In genomic region chr12:19712041-19712440, GRCh38 we compare ENCODE assay signal across 12 cellular contexts.
A peak's percentile ranks its signal among the peaks of the same experiment; 100 is the strongest.
DNase-seq lines count a peak whose midpoint lies in the region; ATAC-seq, FAIRE-seq and TF ChIP-seq lines count a peak whose summit lies in the region.
"Had no signal": no experiment of that assay in that cellular context is flagged by ENCODE, and none has a peak within 500 bp of the region (broad histone marks: within the 10 kb centered on the region; RNA-seq: fewer than 3 reads in every experiment).

No MANE protein-coding gene starts in this region.

- no peak for TF ChIP-seq EP300 in K562 (IDR thresholded peaks at IDR 0.05; ENCODE audit: low read length)

- CTCF ChIA-PET in K562 (lab: Yijun Ruan, JAX; ENCODE audit: low intra/inter-chr PET ratio), result no interaction called here

- TF ChIP-seq POLR2A in K562 (conservative IDR thresholded peaks at IDR 0.05) (no peak), uterus (IDR thresholded peaks at IDR 0.05) (no peak)

- no peak overlapping the region for H2AFZ ChIP-seq in K562 (ENCODE audit: low read depth, low read length)

- no peaks in the 10 kb centered on the region for H3K9me3 ChIP-seq in K562 (replicated peaks; ENCODE audit: control insufficient read depth, insufficient read depth, low read depth, low read length)
- H3K9me3 ChIP-seq in uterus, result no peaks in the 10 kb centered on the region

- TF ChIP-seq CTCF in K562 (IDR thresholded peaks at IDR 0.05 in 2 of 3, conservative IDR thresholded peaks at IDR 0.05 in 1 of 3; ENCODE audit: insufficient read depth in 2 of 3, low read depth in 1 of 3, low read length in 3 of 3), result no peak
- no peak for TF ChIP-seq CTCF in uterus (IDR thresholded peaks at IDR 0.05)

- no peak overlapping the region for H3K4me2 ChIP-seq in K562 (ENCODE audit: insufficient read depth, low read length)

- DNase-seq in AG08396 (ENCODE audit: low spot score), result peak; percentile 44
- DNase-seq in Kasumi-1 (lab: John Stamatoyannopoulos, UW), result peak; percentile 26 to 38
- DNase-seq in K562 (ENCODE audit: extremely low read depth in 1 of 4, low spot score in 3 of 4), result no peak
- DNase-seq in kidney glomerular epithelial cell (lab: John Stamatoyannopoulos, UW), result peak; percentile 40
- no peak for DNase-seq in C1 segment of cervical spinal cord (lab: John Stamatoyannopoulos, UW)
- DNase-seq in uterus, result no peak
- DNase-seq in head of caudate nucleus, result no peak
- no peak for DNase-seq in ecto neural progenitor cell (ENCODE audit: low spot score)
- DNase-seq: activated gamma-delta T cell treated with Interleukin-2 at 50 U/mL for 16 hours, mucosa of descending colon, NCI-H774 had no signal

- H3K27me3 ChIP-seq in K562 (ENCODE audit: control insufficient read depth in 2 of 2, insufficient read depth in 2 of 2, low read length in 2 of 2), result no peaks in the 10 kb centered on the region
- no peaks in the 10 kb centered on the region for H3K27me3 ChIP-seq in uterus

- no peaks in the 10 kb centered on the region for H4K20me1 ChIP-seq in K562 (replicated peaks; ENCODE audit: control insufficient read depth, insufficient read depth, low read length)

- H3K79me2 ChIP-seq in K562 (ENCODE audit: control insufficient read depth, insufficient read depth, low read length), result no peaks in the 10 kb centered on the region

- intact Hi-C loops in K562 (cut with micrococcal nuclease) (no loop called here), uterus (cut with DNase I; ENCODE audit: low total_unique reads) (no loop called here), head of caudate nucleus (cut with DNase I) (no loop called here)

- H3K4me3 ChIP-seq in K562, result no peak overlapping the region
- no peak overlapping the region for H3K4me3 ChIP-seq in uterus
- H3K4me3 ChIP-seq: mucosa of descending colon had no signal

- H3K4me1 ChIP-seq in K562 (replicated peaks in 1 of 2; ENCODE audit: control insufficient read depth in 2 of 2, insufficient read depth in 2 of 2, low read length in 2 of 2) (no peaks in the 10 kb centered on the region), uterus (no peaks in the 10 kb centered on the region)

- H3K9me1 ChIP-seq in K562 (ENCODE audit: control insufficient read depth, insufficient read depth, low read length), result no peaks in the 10 kb centered on the region

- H3K36me3 ChIP-seq in K562 (ENCODE audit: control insufficient read depth, insufficient read depth, low read length), result no peaks in the 10 kb centered on the region
- no peaks in the 10 kb centered on the region for H3K36me3 ChIP-seq in uterus

- no peak for ATAC-seq in K562
- ATAC-seq: mucosa of descending colon had no signal

- no peak for FAIRE-seq in K562 (lab: Jason Lieb, UNC)
- FAIRE-seq: TTC549 had no signal

- 0% methylated on average over 3 of the region's 4 CpGs for WGBS in K562 (ENCODE audit: insufficient coverage, low coverage, missing lambda C conversion rate)

- in situ Hi-C loops in K562 (cut with MboI), result no loop called here

- H3K27ac ChIP-seq in K562 (ENCODE audit: extremely low read depth, low read depth, low read length) (no peak overlapping the region), uterus (peak overlapping the region in 1 of 2 donors; percentile 66)

- TF ChIP-seq RAD21 in K562 (CRISPR knock-in tag; conservative IDR thresholded peaks at IDR 0.05 in 1 of 2, IDR thresholded peaks at IDR 0.05 in 1 of 2), result no peak

- no TSS peak for BruUV-seq in K562 (replicated peaks; lab: Mats Ljungman, UMichigan)

- POLR2A ChIA-PET in K562 (lab: Yijun Ruan, JAX), result no interaction called here

- H3K9ac ChIP-seq in K562 (ENCODE audit: insufficient read depth in 1 of 2, low read depth in 2 of 2, low read length in 2 of 2), result no peak overlapping the region

TF ChIP-seq in K562, 482 proteins besides CTCF, POLR2A, EP300 and RAD21:
- TF ChIP-seq POU5F1 (IDR thresholded peaks at IDR 0.05; ENCODE audit: borderline replicate concordance, low read depth, low read length, partially characterized antibody), result no peak
- TF ChIP-seq FOSL1 (tag; conservative IDR thresholded peaks at IDR 0.05), result 0 out of 2 replicates have a peak, but pooled peaks have one; percentile 35
- TF ChIP-seq TEAD1 (CRISPR knock-in tag; IDR thresholded peaks at IDR 0.05), result no peak

Comparison
In these comparisons a context has a peak if more than half of its experiments do, and no peak if none do; other contexts are left out.
1. DNase-seq: peak in AG08396 (single experiment), Kasumi-1 (2 of 2) and kidney glomerular epithelial cell (single experiment); none in K562 (0 of 4), C1 segment of cervical spinal cord (0 of 14), uterus (0 of 2), head of caudate nucleus (0 of 42) and ecto neural progenitor cell (single experiment).